8 cellular contexts compared by ENCODE assay signal in the genomic region with DNA sequence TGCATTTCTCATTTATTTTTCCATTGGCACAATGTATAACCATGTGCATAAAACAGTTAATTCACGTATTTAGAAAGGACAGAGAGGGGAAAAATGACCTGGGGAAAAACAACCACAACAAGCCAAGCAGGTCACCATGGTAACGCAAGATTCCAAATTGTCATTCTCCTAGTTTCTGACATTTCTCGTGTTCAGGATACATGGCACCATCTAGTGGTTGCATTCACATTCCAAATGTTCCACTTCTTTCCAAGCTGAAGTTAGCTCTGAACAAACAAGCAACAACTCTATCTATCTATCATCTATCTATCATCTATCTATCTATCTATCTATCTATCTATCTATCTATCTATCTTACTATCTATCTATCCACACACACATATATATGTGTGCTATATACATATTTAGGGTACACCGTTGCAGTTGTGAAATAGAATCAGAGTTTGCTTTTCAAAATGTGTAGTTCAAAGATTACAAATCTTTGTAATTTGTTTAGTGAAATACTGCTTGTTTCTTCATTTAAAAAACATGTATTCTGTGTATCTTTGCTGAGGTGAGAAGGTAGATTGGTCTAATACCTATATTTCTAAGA.
A peak's percentile ranks its signal among the peaks of the same experiment; 100 is the strongest.
DNase-seq lines count a peak whose midpoint lies in the region; ATAC-seq and TF ChIP-seq lines count a peak whose summit lies in the region.

No MANE protein-coding gene starts in this region.

- peak; percentile 66 for DNase-seq in COR-L47 (lab: John Stamatoyannopoulos, UW)
- peak; percentile 28 for DNase-seq in MV-4-11 (lab: John Stamatoyannopoulos, UW)
- DNase-seq in WTC11 (ENCODE audit: low spot score): peak; percentile 14
- peak; percentile 45 for DNase-seq in iPS-NIHi7 (ENCODE audit: extremely low spot score)
- no peak for DNase-seq in transverse colon
- DNase-seq in activated effector memory CD4-positive, alpha-beta T cell treated with Interleukin-2 at 50 U/mL for 16 hours: no peak
- no peak for DNase-seq in stimulated activated naive CD8-positive, alpha-beta T cell treated with anti-CD3 and anti-CD28 coated beads, Interleukin-15, Interleukin-2, amounts not matched to agents 100 U/mL and 50 U/mL, for 24 hours

- no peak for TF ChIP-seq POLR2A in transverse colon (IDR thresholded peaks at IDR 0.05)

- in situ Hi-C loops in transverse colon (cut with MboI; ENCODE audit: low pct_ligation_motif_present in 1 of 4, low pct_unique_long_range_greater_than_20kb in 1 of 4, low sequenced_read_pairs in 3 of 4): loop anchor here in 1 of 4 donors (25.0 kb wide), 1 partner anchor 778 kb away; no protein-coding TSS in a partner anchor

- no peaks in the 10 kb centered on the region for H3K36me3 Mint-ChIP-seq in WTC11

- H3K27ac Mint-ChIP-seq in WTC11: no peak overlapping the region

- H3K4me1 ChIP-seq in transverse colon: no peaks in the 10 kb centered on the region

- CTCF ChIA-PET in WTC11 (lab: Charles Lee): interaction anchor here (0.8 to 1.9 kb wide), 7 partner anchors 43 to 692 kb away, joined by 3 to 9 read pairs (median 4); no protein-coding TSS in a partner anchor

- 13% methylated on average over 4 of the region's 4 CpGs for WGBS in transverse colon (ENCODE audit: low coverage in 1 of 2), 2 donors

- no peak overlapping the region for H3K4me3 Mint-ChIP-seq in WTC11

- intact Hi-C loops in transverse colon (cut with DNase I; ENCODE audit: low total_unique reads): no loop called here

- no peaks in the 10 kb centered on the region for H3K36me3 ChIP-seq in transverse colon

- no peaks in the 10 kb centered on the region for H3K27me3 Mint-ChIP-seq in WTC11 (ENCODE audit: low read depth)

- no peak for TF ChIP-seq EP300 in transverse colon (IDR thresholded peaks at IDR 0.05; ENCODE audit: low read depth)

- peak; percentile 50 for ATAC-seq in GM19035 (IDR thresholded peaks at IDR 0.05; ENCODE audit: unreplicated experiment)
- ATAC-seq in WTC11: peak; percentile 80
- ATAC-seq in stimulated activated naive CD8-positive, alpha-beta T cell treated with anti-CD3 and anti-CD28 coated beads, Interleukin-15, Interleukin-2, amounts not matched to agents 100 U/mL and 50 U/mL, for 24 hours: no peak

- no peaks in the 10 kb centered on the region for H3K4me1 Mint-ChIP-seq in WTC11

- TF ChIP-seq CTCF in WTC11 (IDR thresholded peaks at IDR 0.05) (no peak), transverse colon (IDR thresholded peaks at IDR 0.05) (peak; percentile 25 to 51 (median 46))

- H3K9me3 Mint-ChIP-seq in WTC11: peaks cover 5% of the 10 kb centered on the region; the same call in 1 of the 2 replicates

- H3K9me3 ChIP-seq in transverse colon: no peaks in the 10 kb centered on the region

- POLR2A ChIA-PET in WTC11 (lab: Charles Lee): no interaction called here

- H3K27ac ChIP-seq in transverse colon: no peak overlapping the region

- no peak overlapping the region for H3K4me3 ChIP-seq in transverse colon

- H3K27me3 ChIP-seq in transverse colon: no peaks in the 10 kb centered on the region

TF ChIP-seq in WTC11, 78 proteins besides CTCF, POLR2A, EP300 and RAD21:
- TF ChIP-seq RORB (CRISPR knock-in tag; IDR thresholded peaks at IDR 0.05) (no peak), JUN (CRISPR knock-in tag; IDR thresholded peaks at IDR 0.05) (no peak), TEAD1 (CRISPR knock-in tag; IDR thresholded peaks at IDR 0.05) (0 out of 2 replicates have a peak, but pooled peaks have one; percentile 45), GRHL2 (CRISPR knock-in tag; IDR thresholded peaks at IDR 0.05; ENCODE audit: insufficient replicate concordance, severe bottlenecking) (no peak), GABPB1 (CRISPR knock-in tag; IDR thresholded peaks at IDR 0.05) (no peak), RELA (CRISPR knock-in tag; IDR thresholded peaks at IDR 0.05; ENCODE audit: borderline replicate concordance) (no peak), ZBTB21 (CRISPR knock-in tag; IDR thresholded peaks at IDR 0.05; ENCODE audit: borderline replicate concordance) (no peak), ZNF396 (CRISPR knock-in tag; IDR thresholded peaks at IDR 0.05; ENCODE audit: borderline replicate concordance) (no peak)

Comparison
In these comparisons a context has a peak if more than half of its experiments do, and no peak if none do; other contexts are left out.
1. DNase-seq: peak in COR-L47 (single experiment), MV-4-11 (single experiment), WTC11 (single experiment) and iPS-NIHi7 (single experiment); none in transverse colon (single experiment), activated effector memory CD4-positive, alpha-beta T cell treated with Interleukin-2 at 50 U/mL for 16 hours (single experiment) and stimulated activated naive CD8-positive, alpha-beta T cell treated with anti-CD3 and anti-CD28 coated beads, Interleukin-15, Interleukin-2, amounts not matched to agents 100 U/mL and 50 U/mL, for 24 hours (single experiment).